Comparison of ENCODE assay signal across 1 cellular context in the genomic region with DNA sequence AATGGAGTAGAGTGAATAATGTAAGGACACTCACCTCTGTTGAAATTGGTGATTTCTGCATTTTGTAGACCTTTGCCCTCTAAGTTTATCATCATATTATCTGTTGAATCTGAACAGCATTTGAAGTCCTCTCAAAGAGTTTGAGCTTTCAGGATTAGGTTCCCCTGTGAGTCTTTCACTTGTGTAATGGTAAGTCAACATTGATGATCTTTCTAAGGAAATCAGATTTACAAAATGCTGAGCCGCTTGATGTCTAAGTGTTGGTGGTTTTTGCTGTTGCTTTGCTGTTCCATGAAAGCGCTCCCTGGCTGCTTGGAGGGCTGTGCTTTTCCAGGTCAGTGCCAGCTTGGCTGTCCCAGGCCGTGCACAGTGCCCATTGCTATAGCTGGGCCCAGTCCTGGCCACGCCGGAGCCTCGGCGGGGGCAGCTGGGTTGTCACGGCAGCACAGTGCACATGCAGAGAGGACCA.
TF ChIP-seq lines count a peak whose summit lies in the region.

No MANE protein-coding gene starts in this region.

TF ChIP-seq in liver, 16 proteins besides CTCF, POLR2A, EP300 and RAD21 (continued from another document):
- TF ChIP-seq, protein P1, sequence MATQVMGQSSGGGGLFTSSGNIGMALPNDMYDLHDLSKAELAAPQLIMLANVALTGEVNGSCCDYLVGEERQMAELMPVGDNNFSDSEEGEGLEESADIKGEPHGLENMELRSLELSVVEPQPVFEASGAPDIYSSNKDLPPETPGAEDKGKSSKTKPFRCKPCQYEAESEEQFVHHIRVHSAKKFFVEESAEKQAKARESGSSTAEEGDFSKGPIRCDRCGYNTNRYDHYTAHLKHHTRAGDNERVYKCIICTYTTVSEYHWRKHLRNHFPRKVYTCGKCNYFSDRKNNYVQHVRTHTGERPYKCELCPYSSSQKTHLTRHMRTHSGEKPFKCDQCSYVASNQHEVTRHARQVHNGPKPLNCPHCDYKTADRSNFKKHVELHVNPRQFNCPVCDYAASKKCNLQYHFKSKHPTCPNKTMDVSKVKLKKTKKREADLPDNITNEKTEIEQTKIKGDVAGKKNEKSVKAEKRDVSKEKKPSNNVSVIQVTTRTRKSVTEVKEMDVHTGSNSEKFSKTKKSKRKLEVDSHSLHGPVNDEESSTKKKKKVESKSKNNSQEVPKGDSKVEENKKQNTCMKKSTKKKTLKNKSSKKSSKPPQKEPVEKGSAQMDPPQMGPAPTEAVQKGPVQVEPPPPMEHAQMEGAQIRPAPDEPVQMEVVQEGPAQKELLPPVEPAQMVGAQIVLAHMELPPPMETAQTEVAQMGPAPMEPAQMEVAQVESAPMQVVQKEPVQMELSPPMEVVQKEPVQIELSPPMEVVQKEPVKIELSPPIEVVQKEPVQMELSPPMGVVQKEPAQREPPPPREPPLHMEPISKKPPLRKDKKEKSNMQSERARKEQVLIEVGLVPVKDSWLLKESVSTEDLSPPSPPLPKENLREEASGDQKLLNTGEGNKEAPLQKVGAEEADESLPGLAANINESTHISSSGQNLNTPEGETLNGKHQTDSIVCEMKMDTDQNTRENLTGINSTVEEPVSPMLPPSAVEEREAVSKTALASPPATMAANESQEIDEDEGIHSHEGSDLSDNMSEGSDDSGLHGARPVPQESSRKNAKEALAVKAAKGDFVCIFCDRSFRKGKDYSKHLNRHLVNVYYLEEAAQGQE (IDR thresholded peaks at IDR 0.05) = no peak
- peak; percentile 46 for TF ChIP-seq SP1 (IDR thresholded peaks at IDR 0.05)
